Comparison of ENCODE assay signal across 39 cellular contexts in genomic region chr12:81963026-81963425, GRCh38.
"Had no signal": no experiment of that assay in that cellular context is flagged by ENCODE, and none has a peak within 500 bp of the region (broad histone marks: within the 10 kb centered on the region; RNA-seq: fewer than 3 reads in every experiment).

No MANE protein-coding gene starts in this region.

- H3K27me3 Mint-ChIP-seq: activated naive CD4-positive, alpha-beta T cell treated with anti-CD3 and anti-CD28 coated beads, Interleukin-2, amount 10 ng/mL, durations not matched to agents 7 days and 5 days; activated naive CD4-positive, alpha-beta T cell treated with anti-CD3 and anti-CD28 coated beads, Interleukin-2, amount 50 U/mL, for 24 hours; activated naive CD8-positive, alpha-beta T cell; activated naive CD8-positive, alpha-beta T cell treated with anti-CD3 and anti-CD28 coated beads for 36 hours; activated naive CD8-positive, alpha-beta T cell treated with anti-CD3 and anti-CD28 coated beads, Interleukin-2, amount 10 ng/mL, durations not matched to agents 7 days and 5 days; activated naive CD8-positive, alpha-beta T cell treated with anti-CD3 and anti-CD28 coated beads, Interleukin-2, amount 50 U/mL, for 24 hours; activated T-cell treated with anti-CD3 and anti-CD28 coated beads, Interleukin-2, amount 50 U/mL, for 24 hours; activated T-helper 17 cell treated with anti-CD3 and anti-CD28 coated beads, Interleukin-2, amount 50 U/mL, for 72 hours; brain; central memory CD8-positive, alpha-beta T cell had no signal

- H3K4me1 Mint-ChIP-seq: activated naive CD4-positive, alpha-beta T cell treated with anti-CD3 and anti-CD28 coated beads, Interleukin-2, amount 10 ng/mL, durations not matched to agents 7 days and 5 days; activated naive CD4-positive, alpha-beta T cell treated with anti-CD3 and anti-CD28 coated beads, Interleukin-2, amount 50 U/mL, for 24 hours; activated naive CD8-positive, alpha-beta T cell treated with anti-CD3 and anti-CD28 coated beads, Interleukin-2, amount 10 ng/mL, durations not matched to agents 7 days and 5 days; activated naive CD8-positive, alpha-beta T cell treated with anti-CD3 and anti-CD28 coated beads, Interleukin-2, amount 50 U/mL, for 24 hours; activated T-helper 17 cell treated with anti-CD3 and anti-CD28 coated beads, Interleukin-2, amount 50 U/mL, for 72 hours; brain; central memory CD8-positive, alpha-beta T cell had no signal

- H3K27ac ChIP-seq: adrenal gland, ascending aorta, body of pancreas, brain microvascular endothelial cell, breast epithelium, cardiac muscle cell had no signal

- H3K9me3 Mint-ChIP-seq: activated naive CD4-positive, alpha-beta T cell treated with anti-CD3 and anti-CD28 coated beads for 36 hours; activated naive CD4-positive, alpha-beta T cell treated with anti-CD3 and anti-CD28 coated beads, Interleukin-2, amount 10 ng/mL, durations not matched to agents 7 days and 5 days; activated naive CD4-positive, alpha-beta T cell treated with anti-CD3 and anti-CD28 coated beads, Interleukin-2, amount 50 U/mL, for 24 hours; activated naive CD4-positive, alpha-beta T cell treated with anti-CD3 and anti-CD28 coated beads, Interleukin-2, amount 50 U/mL, for 72 hours; activated naive CD8-positive, alpha-beta T cell treated with anti-CD3 and anti-CD28 coated beads for 36 hours; activated naive CD8-positive, alpha-beta T cell treated with anti-CD3 and anti-CD28 coated beads, Interleukin-2, amount 10 ng/mL, durations not matched to agents 7 days and 5 days; activated naive CD8-positive, alpha-beta T cell treated with anti-CD3 and anti-CD28 coated beads, Interleukin-2, amount 50 U/mL, for 24 hours; activated T-cell treated with anti-CD3 and anti-CD28 coated beads, Interleukin-2, amount 50 U/mL, for 24 hours; activated T-cell treated with anti-CD3 and anti-CD28 coated beads, Interleukin-2, amount 50 U/mL, for 4 hours; activated T-helper 1 cell treated with anti-CD3 and anti-CD28 coated beads, Interleukin-12 subunit alpha, Interleukin-12 subunit beta, Interleukin-2, Interleukin-4 antibody, amounts not matched to agents 30 ng/mL and 10 ng/mL and 1 ng/mL, durations not matched to agents 14 hours and 24 hours and 36 hours; activated T-helper 17 cell treated with anti-CD3 and anti-CD28 coated beads, Interleukin-2, amount 50 U/mL, for 72 hours; activated T-helper 2 cell treated with anti-CD3 and anti-CD28 coated beads, Interferon-gamma antibody, Interleukin-2, Interleukin-4, amounts not matched to agents 10 μg/mL and 5 μg/mL and 100 μg/mL, durations not matched to agents 14 hours and 24 hours and 36 hours; brain had no signal

- FAIRE-seq: astrocyte, bronchial epithelial cell had no signal

- H3K36me3 ChIP-seq: adrenal gland, ascending aorta, brain microvascular endothelial cell, breast epithelium, cardiac muscle cell had no signal

- H3K27me3 ChIP-seq: adrenal gland, ascending aorta, body of pancreas, brain microvascular endothelial cell, breast epithelium, cardiac muscle cell had no signal

- H3K9me3 ChIP-seq: adrenal gland, ascending aorta, body of pancreas, breast epithelium had no signal

- H3K27ac Mint-ChIP-seq: activated naive CD4-positive, alpha-beta T cell treated with anti-CD3 and anti-CD28 coated beads for 36 hours; activated naive CD4-positive, alpha-beta T cell treated with anti-CD3 and anti-CD28 coated beads, Interleukin-2, amount 10 ng/mL, durations not matched to agents 7 days and 5 days; activated naive CD4-positive, alpha-beta T cell treated with anti-CD3 and anti-CD28 coated beads, Interleukin-2, amount 50 U/mL, for 24 hours; activated naive CD4-positive, alpha-beta T cell treated with anti-CD3 and anti-CD28 coated beads, Interleukin-2, amount 50 U/mL, for 72 hours; activated naive CD8-positive, alpha-beta T cell; activated naive CD8-positive, alpha-beta T cell treated with anti-CD3 and anti-CD28 coated beads for 36 hours; activated naive CD8-positive, alpha-beta T cell treated with anti-CD3 and anti-CD28 coated beads, Interleukin-2, amount 10 ng/mL, durations not matched to agents 7 days and 5 days; activated naive CD8-positive, alpha-beta T cell treated with anti-CD3 and anti-CD28 coated beads, Interleukin-2, amount 50 U/mL, for 24 hours; activated T-cell treated with anti-CD3 and anti-CD28 coated beads, Interleukin-2, amount 50 U/mL, for 24 hours; activated T-cell treated with anti-CD3 and anti-CD28 coated beads, Interleukin-2, amount 50 U/mL, for 72 hours; activated T-helper 1 cell treated with anti-CD3 and anti-CD28 coated beads, Interleukin-12 subunit alpha, Interleukin-12 subunit beta, Interleukin-2, Interleukin-4 antibody, amounts not matched to agents 30 ng/mL and 10 ng/mL and 1 ng/mL, durations not matched to agents 14 hours and 24 hours and 36 hours; activated T-helper 17 cell treated with anti-CD3 and anti-CD28 coated beads, Interleukin-2, amount 50 U/mL, for 72 hours; activated T-helper 2 cell treated with anti-CD3 and anti-CD28 coated beads, Interferon-gamma antibody, Interleukin-2, Interleukin-4, amounts not matched to agents 10 μg/mL and 5 μg/mL and 100 μg/mL, durations not matched to agents 14 hours and 24 hours and 36 hours; brain had no signal

- DNase-seq: activated effector memory CD4-positive, alpha-beta T cell treated with anti-CD3 and anti-CD28 coated beads, Interleukin-2, amount 50 U/mL, for 16 hours; activated effector memory CD4-positive, alpha-beta T cell treated with Interleukin-2 at 50 U/mL for 16 hours; activated gamma-delta T cell; activated gamma-delta T cell treated with Interleukin-2 at 50 U/mL for 16 hours; activated naive CD4-positive, alpha-beta T cell; activated naive CD4-positive, alpha-beta T cell treated with anti-CD3 and anti-CD28 coated beads for 36 hours; activated naive CD4-positive, alpha-beta T cell treated with anti-CD3 and anti-CD28 coated beads, Interleukin-2, amount 10 ng/mL, durations not matched to agents 7 days and 5 days; activated naive CD4-positive, alpha-beta T cell treated with anti-CD3 and anti-CD28 coated beads, Interleukin-2, amount 50 U/mL, for 16 hours; activated naive CD4-positive, alpha-beta T cell treated with Interleukin-2 at 50 U/mL for 16 hours; activated naive CD8-positive, alpha-beta T cell treated with anti-CD3 and anti-CD28 coated beads for 36 hours; activated naive CD8-positive, alpha-beta T cell treated with anti-CD3 and anti-CD28 coated beads, Interleukin-2, amount 10 ng/mL, durations not matched to agents 7 days and 5 days; activated naive CD8-positive, alpha-beta T cell treated with anti-CD3 and anti-CD28 coated beads, Interleukin-2, amount 50 U/mL, for 24 hours; activated T-cell treated with anti-CD3 and anti-CD28 coated beads, Interleukin-2, amount 50 U/mL, for 24 hours; activated T-cell treated with anti-CD3 and anti-CD28 coated beads, Interleukin-2, amount 50 U/mL, for 4 hours; activated T-cell treated with anti-CD3 and anti-CD28 coated beads, Interleukin-2, amount 50 U/mL, for 48 hours; activated T-cell treated with anti-CD3 and anti-CD28 coated beads, Interleukin-2, amount 50 U/mL, for 72 hours; adrenal gland; amniotic stem cell; amygdala; anterior cingulate cortex; aorta; body of pancreas; brain microvascular endothelial cell; caudate nucleus; central memory CD4-positive, alpha-beta T cell; cerebellar nuclear complex had no signal

- H3K4me3 Mint-ChIP-seq: activated naive CD4-positive, alpha-beta T cell treated with anti-CD3 and anti-CD28 coated beads for 36 hours; activated naive CD4-positive, alpha-beta T cell treated with anti-CD3 and anti-CD28 coated beads, Interleukin-2, amount 10 ng/mL, durations not matched to agents 7 days and 5 days; activated naive CD4-positive, alpha-beta T cell treated with anti-CD3 and anti-CD28 coated beads, Interleukin-2, amount 50 U/mL, for 24 hours; activated naive CD8-positive, alpha-beta T cell; activated naive CD8-positive, alpha-beta T cell treated with anti-CD3 and anti-CD28 coated beads for 36 hours; activated naive CD8-positive, alpha-beta T cell treated with anti-CD3 and anti-CD28 coated beads, Interleukin-2, amount 10 ng/mL, durations not matched to agents 7 days and 5 days; activated naive CD8-positive, alpha-beta T cell treated with anti-CD3 and anti-CD28 coated beads, Interleukin-2, amount 50 U/mL, for 24 hours; activated T-cell treated with anti-CD3 and anti-CD28 coated beads, Interleukin-2, amount 50 U/mL, for 24 hours; activated T-cell treated with anti-CD3 and anti-CD28 coated beads, Interleukin-2, amount 50 U/mL, for 4 hours; activated T-cell treated with anti-CD3 and anti-CD28 coated beads, Interleukin-2, amount 50 U/mL, for 72 hours; activated T-helper 1 cell treated with anti-CD3 and anti-CD28 coated beads, Interleukin-12 subunit alpha, Interleukin-12 subunit beta, Interleukin-2, Interleukin-4 antibody, amounts not matched to agents 30 ng/mL and 10 ng/mL and 1 ng/mL, durations not matched to agents 14 hours and 24 hours and 36 hours; activated T-helper 17 cell treated with anti-CD3 and anti-CD28 coated beads, Interleukin-2, amount 50 U/mL, for 72 hours; brain; central memory CD8-positive, alpha-beta T cell had no signal

- H3K36me3 Mint-ChIP-seq: activated naive CD4-positive, alpha-beta T cell treated with anti-CD3 and anti-CD28 coated beads, Interleukin-2, amount 10 ng/mL, durations not matched to agents 7 days and 5 days; activated naive CD4-positive, alpha-beta T cell treated with anti-CD3 and anti-CD28 coated beads, Interleukin-2, amount 50 U/mL, for 24 hours; activated naive CD4-positive, alpha-beta T cell treated with anti-CD3 and anti-CD28 coated beads, Interleukin-2, amount 50 U/mL, for 72 hours; activated naive CD8-positive, alpha-beta T cell; activated naive CD8-positive, alpha-beta T cell treated with anti-CD3 and anti-CD28 coated beads for 36 hours; activated naive CD8-positive, alpha-beta T cell treated with anti-CD3 and anti-CD28 coated beads, Interleukin-2, amount 10 ng/mL, durations not matched to agents 7 days and 5 days; brain had no signal

- ATAC-seq: activated naive CD4-positive, alpha-beta T cell treated with anti-CD3 and anti-CD28 coated beads, Interleukin-2, amount 50 U/mL, for 72 hours; activated naive CD8-positive, alpha-beta T cell treated with anti-CD3 and anti-CD28 coated beads, Interleukin-2, amount 50 U/mL, for 24 hours; activated T-cell treated with anti-CD3 and anti-CD28 coated beads, Interleukin-2, amount 50 U/mL, for 4 hours; activated T-cell treated with anti-CD3 and anti-CD28 coated beads, Interleukin-2, amount 50 U/mL, for 72 hours; activated T-helper 17 cell treated with anti-CD3 and anti-CD28 coated beads, Interleukin-2, amount 50 U/mL, for 72 hours; body of pancreas had no signal

- H3K4me3 ChIP-seq: adrenal gland, ascending aorta, body of pancreas, breast epithelium, cardiac muscle cell had no signal

- H3K4me1 ChIP-seq: adrenal gland, ascending aorta, body of pancreas, breast epithelium had no signal
